1 cellular context compared by ENCODE assay signal in the genomic region with DNA sequence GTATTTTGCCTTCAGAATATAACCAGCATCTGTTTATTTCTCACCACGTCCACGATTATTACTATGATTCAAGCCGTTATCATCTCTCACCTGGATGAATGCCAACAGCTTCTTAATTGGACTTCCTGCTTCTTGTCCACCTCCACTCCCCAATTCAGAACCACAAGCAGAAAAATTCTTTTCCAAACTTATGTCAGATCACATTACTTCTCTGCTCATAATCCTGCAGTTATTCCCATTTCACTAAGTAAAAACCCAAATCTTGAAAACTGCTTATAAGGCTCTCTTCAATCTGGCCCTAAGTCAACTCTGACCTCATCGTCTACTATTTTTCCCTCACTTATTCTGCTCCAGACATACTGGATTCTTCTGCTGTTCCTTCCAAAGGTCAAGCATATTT.
TF ChIP-seq lines count a peak whose summit lies in the region.

No MANE protein-coding gene starts in this region.

TF ChIP-seq in K562, 482 proteins besides CTCF, POLR2A, EP300 and RAD21 (continued from another document):
- TF ChIP-seq SPI1 (IDR thresholded peaks at IDR 0.05; ENCODE audit: borderline replicate concordance, low read depth, low read length) (0 out of 2 replicates have a peak, but pooled peaks have one; percentile 6), DACH1 (IDR thresholded peaks at IDR 0.05; ENCODE audit: partially characterized antibody) (peak; percentile 16), NFIC (IDR thresholded peaks at IDR 0.05) (peak; percentile 78)
